Comparison of ENCODE assay signal across 14 cellular contexts in the genomic region with DNA sequence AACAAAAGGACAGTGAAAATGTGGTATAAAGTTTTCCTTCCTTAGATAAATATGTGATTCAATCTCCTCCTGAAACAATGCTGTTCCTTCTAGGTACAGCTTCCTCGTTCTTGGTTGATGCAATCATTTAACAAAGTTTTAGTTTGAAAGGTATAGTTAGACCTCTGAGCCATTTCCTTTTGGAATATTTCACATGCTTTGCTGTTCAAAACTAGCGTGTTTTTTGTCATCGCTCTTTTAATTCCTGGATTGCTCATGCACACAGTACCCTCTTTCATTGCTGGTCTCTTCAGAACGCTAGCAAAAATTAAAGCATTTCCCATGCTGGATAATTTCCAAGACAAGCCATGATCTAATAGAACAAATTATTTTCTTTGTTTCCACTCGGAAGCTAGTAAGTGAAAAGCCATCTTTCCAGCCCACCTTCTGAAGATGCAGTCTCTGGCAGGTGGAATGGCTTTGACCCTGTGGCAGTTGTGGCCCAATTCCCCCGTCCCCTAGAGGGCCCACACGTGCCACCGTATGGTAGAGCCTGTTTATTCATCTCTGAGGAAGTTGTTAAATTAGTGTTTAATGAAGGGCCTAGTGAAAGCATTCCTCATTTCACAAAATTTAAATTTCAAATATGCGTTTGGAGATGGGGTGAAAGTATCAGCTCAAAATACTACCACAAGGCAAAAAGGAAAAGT.
DNase-seq lines count a peak whose midpoint lies in the region; ATAC-seq and TF ChIP-seq lines count a peak whose summit lies in the region.
"Had no signal": no experiment of that assay in that cellular context is flagged by ENCODE, and none has a peak within 500 bp of the region (broad histone marks: within the 10 kb centered on the region; RNA-seq: fewer than 3 reads in every experiment).

No MANE protein-coding gene starts in this region.

- TF ChIP-seq CTCF in WERI-Rb-1 (IDR thresholded peaks at IDR 0.05; ENCODE audit: low read depth, low read length) (peak; percentile 21; the same call in 1 of the 2 replicates), fibroblast of pulmonary artery (IDR thresholded peaks at IDR 0.05; ENCODE audit: low read length, missing control alignments) (no peak), adrenal gland (IDR thresholded peaks at IDR 0.05) (no peak)

- H3K9me3 ChIP-seq in WERI-Rb-1 (ENCODE audit: severe bottlenecking) (no peaks in the 10 kb centered on the region), adrenal gland (replicated peaks in 1 of 3) (no peaks in the 10 kb centered on the region), MG63 (no peaks in the 10 kb centered on the region; the same call in 1 of the 2 replicates)

- no peak for ATAC-seq in HG03571 (IDR thresholded peaks at IDR 0.05; ENCODE audit: unreplicated experiment)
- ATAC-seq: CD8-positive, alpha-beta T cell; T-cell had no signal

- DNase-seq in NCI-H1436 (lab: John Stamatoyannopoulos, UW) (peak; percentile 1), NCI-H1436 treated with DMSO at 0.1 percent for 48 hours (lab: John Stamatoyannopoulos, UW) (no peak), WERI-Rb-1 (peak; percentile 29), fibroblast of pulmonary artery (ENCODE audit: low read depth) (peak; percentile 88), renal cortical epithelial cell (ENCODE audit: low read depth) (peak; percentile 77), adrenal gland (no peak), MG63 (no peak)
- DNase-seq: activated CD4-positive, alpha-beta T cell treated with anti-CD3 and anti-CD28 coated beads for 1 hour; CD8-positive, alpha-beta T cell; midbrain; spleen; substantia nigra; T-cell had no signal

- no peak for TF ChIP-seq POLR2A in adrenal gland (IDR thresholded peaks at IDR 0.05)

- no peaks in the 10 kb centered on the region for H3K36me3 ChIP-seq in WERI-Rb-1
- no peaks in the 10 kb centered on the region for H3K36me3 ChIP-seq in adrenal gland (replicated peaks in 1 of 2)
- H3K36me3 ChIP-seq in MG63 = no peaks in the 10 kb centered on the region
- H3K36me3 ChIP-seq: spleen had no signal

- intact Hi-C loops in adrenal gland (cut with DNase I) = no loop called here

- H3K27me3 ChIP-seq in WERI-Rb-1 (ENCODE audit: insufficient read depth, low read depth, severe bottlenecking) (no peaks in the 10 kb centered on the region), adrenal gland (no peaks in the 10 kb centered on the region), MG63 (no peaks in the 10 kb centered on the region)
- H3K27me3 ChIP-seq: spleen had no signal

- H3K4me1 ChIP-seq in adrenal gland (replicated peaks in 1 of 2) = no peaks in the 10 kb centered on the region
- H3K4me1 ChIP-seq: spleen had no signal

- H3K4me3 ChIP-seq in WERI-Rb-1 (ENCODE audit: low read depth, low read length) = no peak overlapping the region
- no peak overlapping the region for H3K4me3 ChIP-seq in fibroblast of pulmonary artery (replicated peaks; ENCODE audit: low read depth, low read length)
- H3K4me3 ChIP-seq in adrenal gland = no peak overlapping the region
- H3K4me3 ChIP-seq in MG63 = no peak overlapping the region
- H3K4me3 ChIP-seq: spleen had no signal

- 70 to 75% (median 71%) methylated on average over 9 of the region's 9 CpGs for WGBS in adrenal gland, 4 donors

- H3K27ac ChIP-seq in WERI-Rb-1 (no peak overlapping the region), adrenal gland (no peak overlapping the region)
- H3K27ac ChIP-seq: spleen had no signal

Comparison
In these comparisons a context has a peak if more than half of its experiments do, and no peak if none do; other contexts are left out.
1. DNase-seq: peak in NCI-H1436 (single experiment), WERI-Rb-1 (single experiment), fibroblast of pulmonary artery (single experiment) and renal cortical epithelial cell (single experiment); none in NCI-H1436 treated with DMSO at 0.1 percent for 48 hours (single experiment), adrenal gland (0 of 7) and MG63 (single experiment).